In genomic region chr9:124493794-124494479, GRCh38 we compare ENCODE assay signal across 1 cellular context.
TF ChIP-seq lines count a peak whose summit lies in the region.

No MANE protein-coding gene starts in this region.

TF ChIP-seq in HepG2, 621 proteins besides CTCF, POLR2A, EP300 and RAD21:
- TF ChIP-seq ZNF230 (CRISPR knock-in tag; IDR thresholded peaks at IDR 0.05) = no peak
- no peak for TF ChIP-seq TBL1XR1 (IDR thresholded peaks at IDR 0.05; ENCODE audit: borderline replicate concordance, low read length, partially characterized antibody)
- 0 out of 2 replicates have a peak, but pooled peaks have one; percentile 0 for TF ChIP-seq POLR2AphosphoS5 (IDR thresholded peaks at IDR 0.05; ENCODE audit: low read depth, low read length)
